Comparison of ENCODE assay signal across 40 cellular contexts in the genomic region with DNA sequence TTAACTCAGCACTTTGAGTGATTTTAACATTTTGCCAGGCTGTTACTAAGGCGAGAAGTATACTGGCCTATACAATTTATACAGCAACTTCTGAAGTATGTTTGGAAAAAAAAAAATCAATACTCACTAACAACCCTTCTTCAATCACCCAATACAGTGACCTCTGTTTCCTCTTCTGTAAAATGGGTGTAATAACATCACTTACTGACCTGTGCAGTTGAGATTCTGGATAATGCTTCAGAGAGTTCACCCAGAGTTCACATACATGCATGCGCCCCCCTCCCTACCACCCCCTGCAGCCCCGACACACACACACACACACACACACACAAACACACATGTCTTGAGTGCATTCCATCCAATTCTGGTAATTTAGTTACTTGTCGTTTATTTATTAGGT. TPM values are rescaled to one million over a fixed set of nuclear protein-coding genes. Genes with fewer than 3 reads are reported as not detected.
"Had no signal": no experiment of that assay in that cellular context is flagged by ENCODE, and none has a peak within 500 bp of the region (broad histone marks: within the 10 kb centered on the region; RNA-seq: fewer than 3 reads in every experiment).

No MANE protein-coding gene starts in this region.

- DNase-seq: Karpas-422, Kasumi-1, MG63, MM.1S, MV-4-11, NCI-H1048, NCI-H1092, NCI-H1092 treated with DMSO at 0.1 percent for 48 hours, NCI-H1105, NCI-H1105 treated with DMSO at 0.1 percent for 48 hours, NCI-H1417, NCI-H1417 treated with DMSO at 0.1 percent for 48 hours, NCI-H1436, NCI-H1436 treated with DMSO at 0.1 percent for 48 hours, NCI-H146, NCI-H1694, NCI-H1694 treated with DMSO at 0.1 percent for 48 hours, NCI-H187, NCI-H187 treated with DMSO at 0.1 percent for 48 hours, NCI-H1930, NCI-H2029, NCI-H2029 treated with DMSO at 0.1 percent for 48 hours, NCI-H2081, NCI-H2081 treated with DMSO at 0.1 percent for 48 hours, NCI-H2107, NCI-H2171, NCI-H2171 treated with DMSO at 0.1 percent for 48 hours, NCI-H2227 treated with DMSO at 0.1 percent for 48 hours, NCI-H226, NCI-H345, NCI-H446, NCI-H446 treated with DMSO at 0.1 percent for 48 hours, NCI-H510A, NCI-H510A treated with DMSO at 0.1 percent for 48 hours, NCI-H524, NCI-H524 treated with DMSO at 0.1 percent for 48 hours had no signal

- H3K27me3 ChIP-seq: MG63 had no signal

- H3K36me3 ChIP-seq: MG63 had no signal

- H3K4me3 ChIP-seq: MG63 had no signal

- H3K9me3 ChIP-seq: MG63 had no signal

RNA-seq across cellular contexts. Expression of gene PAH, which starts 9.1 kb away (rescaled TPM):
- total RNA-seq: LHCN-M2, M059J, MCF 10A, NCI-H460 had no signal

RNA-seq across cellular contexts. Expression of gene ASCL1, which starts 49.6 kb away (rescaled TPM):
- total RNA-seq: LHCN-M2, M059J, MCF 10A, NCI-H460 had no signal
